Comparison of ENCODE assay signal across 8 cellular contexts in genomic region chr2:42492691-42493467, GRCh38. TPM values are rescaled to one million over a fixed set of nuclear protein-coding genes. Genes with fewer than 3 reads are reported as not detected.
DNase-seq lines count a peak whose midpoint lies in the region; ATAC-seq lines count a peak whose summit lies in the region.

No MANE protein-coding gene starts in this region.

- H3K4me3 ChIP-seq in iPS-11a (ENCODE audit: low read depth, low read length) = peak overlapping the region; percentile 92

- peak; percentile 9 to 63 (median 34) for DNase-seq in stimulated activated naive CD4-positive, alpha-beta T cell (lab: John Stamatoyannopoulos, UW)
- DNase-seq in stimulated activated naive CD4-positive, alpha-beta T cell treated with Interleukin-2 at 50 U/mL for 16 hours (lab: John Stamatoyannopoulos, UW) = no peak
- DNase-seq in activated T-cell treated with anti-CD3 and anti-CD28 coated beads for 4 hours (peak; percentile 0), left lobe of liver (ENCODE audit: low spot score) (no peak)
- DNase-seq in stimulated activated CD4-positive, alpha-beta T cell treated with anti-CD3 and anti-CD28 coated beads, Interleukin-2, amount 100 ng/mL, for 24 hours = peak; percentile 24 to 53

- ATAC-seq in HG02884 (IDR thresholded peaks at IDR 0.05; ENCODE audit: unreplicated experiment) (no peak), left lobe of liver (no peak), HG03521 (IDR thresholded peaks at IDR 0.05; ENCODE audit: unreplicated experiment) (no peak)

RNA-seq across cellular contexts. Expression of gene KCNG3, which starts 0.9 kb away (rescaled TPM):
- not detected for total RNA-seq in left lobe of liver

Comparison
In these comparisons a context has a peak if more than half of its experiments do, and no peak if none do; other contexts are left out.
1. DNase-seq: peak in stimulated activated naive CD4-positive, alpha-beta T cell (6 of 6), activated T-cell treated with anti-CD3 and anti-CD28 coated beads for 4 hours (single experiment) and stimulated activated CD4-positive, alpha-beta T cell treated with anti-CD3 and anti-CD28 coated beads, Interleukin-2, amount 100 ng/mL, for 24 hours (2 of 2); none in stimulated activated naive CD4-positive, alpha-beta T cell treated with Interleukin-2 at 50 U/mL for 16 hours (single experiment) and left lobe of liver (single experiment).